1 cellular context compared by ENCODE assay signal in the genomic region with DNA sequence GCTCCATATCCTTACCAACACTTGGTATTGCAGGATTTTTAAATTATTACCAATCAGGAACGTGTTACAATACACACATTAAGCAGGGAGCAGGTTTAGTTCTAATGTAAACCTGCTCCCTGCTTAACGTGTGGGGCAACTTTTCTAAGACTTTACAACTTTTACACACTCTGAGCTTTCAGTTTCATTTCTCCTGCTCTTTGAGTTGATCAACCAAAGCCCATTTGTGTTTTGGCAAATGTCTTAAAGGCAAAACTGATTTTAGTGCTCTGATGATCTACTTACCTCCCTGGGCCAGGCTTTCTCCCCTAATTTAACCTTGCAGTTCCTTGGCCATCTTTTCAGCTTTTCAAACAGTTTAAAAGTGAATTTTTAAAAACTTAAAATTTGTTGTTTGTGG.
TF ChIP-seq lines count a peak whose summit lies in the region.

No MANE protein-coding gene starts in this region.

TF ChIP-seq in GM12878, 131 proteins besides CTCF, POLR2A, EP300 and RAD21 (continued from another document):
- TF ChIP-seq TBL1XR1 (IDR thresholded peaks at IDR 0.05; ENCODE audit: low read depth, low read length) (no peak), ZNF622 (IDR thresholded peaks at IDR 0.05) (no peak)
